ENCODE assay signal across 31 cellular contexts in the genomic region with DNA sequence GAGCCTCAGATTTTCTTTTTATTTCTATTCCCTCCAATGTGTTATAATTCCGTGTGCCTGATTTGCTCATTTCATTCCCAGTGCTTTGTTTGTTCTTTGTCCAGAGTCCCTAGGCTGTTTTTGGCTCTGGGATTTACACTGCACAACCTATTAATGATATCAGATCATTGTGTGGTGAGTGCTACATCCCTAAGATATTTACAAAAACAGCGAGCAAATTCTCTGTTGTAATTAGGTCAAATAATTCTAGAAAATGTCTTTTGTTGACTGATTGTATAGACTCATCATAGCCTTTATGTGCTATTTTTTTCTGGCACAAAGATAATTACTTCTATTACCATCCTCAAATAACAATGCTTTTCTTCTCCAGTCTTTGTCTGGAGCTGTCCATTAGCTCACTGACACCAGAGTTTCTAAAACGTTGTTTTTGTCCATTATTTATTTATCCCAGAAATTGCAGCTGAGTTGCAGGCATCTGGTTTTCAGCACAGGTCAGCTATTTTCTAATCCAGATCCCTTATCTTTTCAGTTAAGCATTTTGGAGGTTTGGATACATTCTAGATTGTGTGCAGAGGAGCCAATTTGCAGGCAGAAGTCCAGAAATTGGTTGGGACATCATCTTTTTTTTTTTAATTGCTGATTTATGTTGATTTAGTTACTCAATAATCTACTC.
A peak's percentile ranks its signal among the peaks of the same experiment; 100 is the strongest.
DNase-seq lines count a peak whose midpoint lies in the region; ATAC-seq lines count a peak whose summit lies in the region.
"Had no signal": no experiment of that assay in that cellular context is flagged by ENCODE, and none has a peak within 500 bp of the region (broad histone marks: within the 10 kb centered on the region; RNA-seq: fewer than 3 reads in every experiment).

No MANE protein-coding gene starts in this region.

- DNase-seq in NCI-H1417 (lab: John Stamatoyannopoulos, UW): peak in 2 of 3 experiments; percentile 9 to 71
- DNase-seq in NCI-H1417 treated with DMSO at 0.1 percent for 48 hours (lab: John Stamatoyannopoulos, UW): no peak
- DNase-seq in NCI-H748 treated with DMSO at 0.1 percent for 48 hours (lab: John Stamatoyannopoulos, UW): peak; percentile 88
- peak; percentile 56 for DNase-seq in inferior parietal cortex (ENCODE audit: extremely low spot score)
- peak; percentile 82 for DNase-seq in superior temporal gyrus (ENCODE audit: extremely low spot score)
- DNase-seq in stimulated activated CD4-positive, alpha-beta T cell treated with anti-CD3 and anti-CD28 coated beads, Interleukin-12 subunit alpha, Interleukin-12 subunit beta, amount 100 ng/mL, for 4 hours: no peak
- DNase-seq in stimulated activated effector memory CD8-positive, alpha-beta T cell treated with anti-CD3 and anti-CD28 coated beads, Interleukin-12 subunit alpha, Interleukin-12 subunit beta, amount 100 ng/mL, for 72 hours (ENCODE audit: low spot score in 2 of 2): no peak
- DNase-seq: 8988T; activated CD4-positive, alpha-beta T cell treated with anti-CD3 and anti-CD28 coated beads, Interleukin-2, amount 50 U/mL, for 48 hours; activated naive CD4-positive, alpha-beta T cell; activated naive CD8-positive, alpha-beta T cell treated with anti-CD3 and anti-CD28 coated beads, Interleukin-2, amount 50 U/mL, for 24 hours; activated T-cell treated with anti-CD3 and anti-CD28 coated beads, Interleukin-2, amount 50 U/mL, for 48 hours; CD4-positive, CD25-positive, alpha-beta regulatory T cell; endodermal cell; islet precursor cell; left ventricle myocardium inferior; naive B cell; NCI-H1092; NCI-H446 treated with DMSO at 0.1 percent for 48 hours; NK-92 treated with Interleukin-12 subunit alpha and Interleukin-12 subunit beta, amount 100 ng/mL, for 24 hours; PC-9; stimulated activated CD4-positive, alpha-beta T cell treated with anti-CD3 and anti-CD28 coated beads, Interleukin-4, amount 100 ng/mL, for 4 hours; T-helper 2 cell had no signal

- no peaks in the 10 kb centered on the region for H3K36me3 Mint-ChIP-seq in stimulated activated effector memory CD8-positive, alpha-beta T cell treated with anti-CD3 and anti-CD28 coated beads, Interleukin-12 subunit alpha, Interleukin-12 subunit beta, amount 100 ng/mL, for 72 hours
- H3K36me3 Mint-ChIP-seq: CD4-positive, CD25-positive, alpha-beta regulatory T cell; naive B cell; type B pancreatic cell had no signal

- peaks cover 6% of the 10 kb centered on the region for H3K4me1 Mint-ChIP-seq in stimulated activated effector memory CD8-positive, alpha-beta T cell treated with anti-CD3 and anti-CD28 coated beads, Interleukin-12 subunit alpha, Interleukin-12 subunit beta, amount 100 ng/mL, for 72 hours
- H3K4me1 Mint-ChIP-seq: activated naive CD8-positive, alpha-beta T cell treated with anti-CD3 and anti-CD28 coated beads, Interleukin-2, amount 50 U/mL, for 24 hours; endodermal cell; GM23338; naive B cell had no signal

- no peak for ATAC-seq in stimulated activated effector memory CD8-positive, alpha-beta T cell treated with anti-CD3 and anti-CD28 coated beads, Interleukin-12 subunit alpha, Interleukin-12 subunit beta, amount 100 ng/mL, for 72 hours
- no peak for ATAC-seq in HG03520 (IDR thresholded peaks at IDR 0.05; ENCODE audit: unreplicated experiment)
- ATAC-seq: activated CD4-positive, CD25-positive, alpha-beta regulatory T cell treated with anti-CD3 and anti-CD28 coated beads, Interleukin-2, amount 50 U/mL, for 24 hours; activated naive CD8-positive, alpha-beta T cell treated with anti-CD3 and anti-CD28 coated beads, Interleukin-2, amount 50 U/mL, for 24 hours; esophagus mucosa; GM23338; K562 had no signal

- H3K27ac Mint-ChIP-seq in stimulated activated effector memory CD8-positive, alpha-beta T cell treated with anti-CD3 and anti-CD28 coated beads, Interleukin-12 subunit alpha, Interleukin-12 subunit beta, amount 100 ng/mL, for 72 hours: no peak overlapping the region
- H3K27ac Mint-ChIP-seq: activated naive CD8-positive, alpha-beta T cell treated with anti-CD3 and anti-CD28 coated beads, Interleukin-2, amount 50 U/mL, for 24 hours; CD4-positive, CD25-positive, alpha-beta regulatory T cell; dendritic cell treated with granulocyte-macrophage colony-stimulating factor and Interleukin-4, amounts not matched to agents 40 ng/mL and 50 ng/mL, for 4 days; endodermal cell; GM23338; naive B cell; progenitor cell of endocrine pancreas; type B pancreatic cell had no signal

- no peaks in the 10 kb centered on the region for H3K9me3 Mint-ChIP-seq in stimulated activated effector memory CD8-positive, alpha-beta T cell treated with anti-CD3 and anti-CD28 coated beads, Interleukin-12 subunit alpha, Interleukin-12 subunit beta, amount 100 ng/mL, for 72 hours
- H3K9me3 Mint-ChIP-seq: activated naive CD8-positive, alpha-beta T cell treated with anti-CD3 and anti-CD28 coated beads, Interleukin-2, amount 50 U/mL, for 24 hours; dendritic cell treated with granulocyte-macrophage colony-stimulating factor and Interleukin-4, amounts not matched to agents 40 ng/mL and 50 ng/mL, for 4 days; endodermal cell; GM23338; naive B cell; type B pancreatic cell had no signal

- H3K4me3 Mint-ChIP-seq in stimulated activated effector memory CD8-positive, alpha-beta T cell treated with anti-CD3 and anti-CD28 coated beads, Interleukin-12 subunit alpha, Interleukin-12 subunit beta, amount 100 ng/mL, for 72 hours: no peak overlapping the region
- H3K4me3 Mint-ChIP-seq: activated naive CD8-positive, alpha-beta T cell treated with anti-CD3 and anti-CD28 coated beads, Interleukin-2, amount 50 U/mL, for 24 hours; CD4-positive, CD25-positive, alpha-beta regulatory T cell; dendritic cell treated with granulocyte-macrophage colony-stimulating factor and Interleukin-4, amounts not matched to agents 40 ng/mL and 50 ng/mL, for 4 days; endodermal cell; GM23338; naive B cell; type B pancreatic cell had no signal

Comparison
In these comparisons a context has a peak if more than half of its experiments do, and no peak if none do; other contexts are left out.
1. DNase-seq: peak in NCI-H1417 (2 of 3), NCI-H748 treated with DMSO at 0.1 percent for 48 hours (single experiment), inferior parietal cortex (single experiment) and superior temporal gyrus (single experiment); none in NCI-H1417 treated with DMSO at 0.1 percent for 48 hours (single experiment), stimulated activated CD4-positive, alpha-beta T cell treated with anti-CD3 and anti-CD28 coated beads, Interleukin-12 subunit alpha, Interleukin-12 subunit beta, amount 100 ng/mL, for 4 hours (single experiment) and stimulated activated effector memory CD8-positive, alpha-beta T cell treated with anti-CD3 and anti-CD28 coated beads, Interleukin-12 subunit alpha, Interleukin-12 subunit beta, amount 100 ng/mL, for 72 hours (0 of 2).